In genomic region chr9:109098960-109099308, GRCh38 we compare ENCODE assay signal across 9 cellular contexts. TPM values are rescaled to one million over a fixed set of nuclear protein-coding genes. Genes with fewer than 3 reads are reported as not detected.
A peak's percentile ranks its signal among the peaks of the same experiment; 100 is the strongest.
DNase-seq lines count a peak whose midpoint lies in the region; ATAC-seq and TF ChIP-seq lines count a peak whose summit lies in the region.
"Had no signal": no experiment of that assay in that cellular context is flagged by ENCODE, and none has a peak within 500 bp of the region (broad histone marks: within the 10 kb centered on the region; RNA-seq: fewer than 3 reads in every experiment).

No MANE protein-coding gene starts in this region.

- peak overlapping the region; percentile 85 for H3K27ac Mint-ChIP-seq in activated CD4-positive, alpha-beta T cell treated with anti-CD3 and anti-CD28 coated beads, Interleukin-2, amount 10 ng/mL, durations not matched to agents 24 days and 14 days
- H3K27ac Mint-ChIP-seq in brain = peak overlapping the region; percentile 18 to 88 (median 54)
- peak overlapping the region; percentile 93 for H3K27ac Mint-ChIP-seq in mesothelial cell of epicardium

- intact Hi-C loops in activated CD4-positive, alpha-beta T cell treated with anti-CD3 and anti-CD28 coated beads, Interleukin-2, amount 10 ng/mL, durations not matched to agents 24 days and 14 days (cut with micrococcal nuclease) = no loop called here

- H3K4me3 Mint-ChIP-seq in activated CD4-positive, alpha-beta T cell treated with anti-CD3 and anti-CD28 coated beads, Interleukin-2, amount 10 ng/mL, durations not matched to agents 24 days and 14 days = peak overlapping the region; percentile 73
- H3K4me3 Mint-ChIP-seq in brain (peak overlapping the region in 4 of 5 experiments; percentile 12 to 46 (median 24)), mesothelial cell of epicardium (no peak overlapping the region)

- H3K9me3 Mint-ChIP-seq in activated CD4-positive, alpha-beta T cell treated with anti-CD3 and anti-CD28 coated beads, Interleukin-2, amount 10 ng/mL, durations not matched to agents 24 days and 14 days = peaks cover 13% of the 10 kb centered on the region
- H3K9me3 Mint-ChIP-seq in brain (peaks cover 2 to 10% (median 6%) of the 10 kb centered on the region in 5 experiments), mesothelial cell of epicardium (peaks cover 10% of the 10 kb centered on the region)

- DNase-seq in activated CD4-positive, alpha-beta T cell treated with anti-CD3 and anti-CD28 coated beads, Interleukin-2, amount 10 ng/mL, durations not matched to agents 24 days and 14 days = no peak
- DNase-seq in activated CD4-positive, alpha-beta T cell treated with anti-CD3 and anti-CD28 coated beads, Interleukin-2, amount 50 U/mL, for 1 hour = no peak
- DNase-seq in mesothelial cell of epicardium (ENCODE audit: low spot score in 2 of 2, unreplicated experiment in 2 of 2) (no peak), tibial nerve (ENCODE audit: low spot score in 2 of 2) (no peak), iPS-NIHi11 (ENCODE audit: low spot score) (no peak), germinal center (ENCODE audit: low spot score) (no peak)

- H3K9me3 ChIP-seq in tibial nerve = no peaks in the 10 kb centered on the region
- H3K9me3 ChIP-seq: BE2C had no signal

- TF ChIP-seq EP300 in tibial nerve (IDR thresholded peaks at IDR 0.05) = no peak

- TF ChIP-seq POLR2A in tibial nerve (IDR thresholded peaks at IDR 0.05) = no peak

- peaks cover 61% of the 10 kb centered on the region for H3K36me3 Mint-ChIP-seq in activated CD4-positive, alpha-beta T cell treated with anti-CD3 and anti-CD28 coated beads, Interleukin-2, amount 10 ng/mL, durations not matched to agents 24 days and 14 days (ENCODE audit: low read depth)
- H3K36me3 Mint-ChIP-seq in brain = peaks cover 34% of the 10 kb centered on the region
- H3K36me3 Mint-ChIP-seq in mesothelial cell of epicardium = peaks cover 13% of the 10 kb centered on the region

- no peaks in the 10 kb centered on the region for H3K27me3 Mint-ChIP-seq in activated CD4-positive, alpha-beta T cell treated with anti-CD3 and anti-CD28 coated beads, Interleukin-2, amount 10 ng/mL, durations not matched to agents 24 days and 14 days
- no peaks in the 10 kb centered on the region for H3K27me3 Mint-ChIP-seq in brain
- no peaks in the 10 kb centered on the region for H3K27me3 Mint-ChIP-seq in mesothelial cell of epicardium (ENCODE audit: low read depth)

- H3K36me3 ChIP-seq in tibial nerve = peaks cover 0 to 10% (median 0%) of the 10 kb centered on the region in 3 donors

- no peak overlapping the region for H3K4me3 ChIP-seq in tibial nerve

- peaks cover 67% of the 10 kb centered on the region for H3K4me1 Mint-ChIP-seq in activated CD4-positive, alpha-beta T cell treated with anti-CD3 and anti-CD28 coated beads, Interleukin-2, amount 10 ng/mL, durations not matched to agents 24 days and 14 days
- H3K4me1 Mint-ChIP-seq in brain (peaks cover 41% of the 10 kb centered on the region), mesothelial cell of epicardium (peaks cover 69% of the 10 kb centered on the region)

- no peaks in the 10 kb centered on the region for H3K27me3 ChIP-seq in tibial nerve
- H3K27me3 ChIP-seq: BE2C had no signal

- TF ChIP-seq CTCF in brain (conservative IDR thresholded peaks at IDR 0.05) (no peak), mesothelial cell of epicardium (IDR thresholded peaks at IDR 0.05; ENCODE audit: unreplicated experiment) (no peak), tibial nerve (IDR thresholded peaks at IDR 0.05) (no peak)

- ATAC-seq in HG03280 (IDR thresholded peaks at IDR 0.05; ENCODE audit: unreplicated experiment) = no peak

- peaks cover 0 to 79% (median 30%) of the 10 kb centered on the region in 4 donors for H3K4me1 ChIP-seq in tibial nerve
- H3K4me1 ChIP-seq: BE2C had no signal

- 13 to 47% methylated on average over 2 of the region's 2 CpGs for WGBS in tibial nerve, 2 donors

- peak overlapping the region; percentile 2 to 87 (median 64) for H3K27ac ChIP-seq in tibial nerve

RNA-seq across cellular contexts. Expression of gene TMEM245, which starts 20.8 kb away (rescaled TPM):
- total RNA-seq in activated CD4-positive, alpha-beta T cell treated with anti-CD3 and anti-CD28 coated beads, Interleukin-2, amount 10 ng/mL, durations not matched to agents 24 days and 14 days = 26.7 and 27.0 TPM in 2 replicates
- 27.7 TPM for polyA plus RNA-seq in brain (ENCODE audit: insufficient read depth, low read depth, low replicate concordance)
- total RNA-seq in mesothelial cell of epicardium (73.0 to 77.9 TPM (median 74.6 TPM) in 3 replicates), tibial nerve (100 to 1,000 TPM in 1 of 4 donors, 10 to 100 TPM in 3; 51.6 to 100 (median 89.5) TPM)
